Comparison of ENCODE assay signal across 22 cellular contexts in the genomic region with DNA sequence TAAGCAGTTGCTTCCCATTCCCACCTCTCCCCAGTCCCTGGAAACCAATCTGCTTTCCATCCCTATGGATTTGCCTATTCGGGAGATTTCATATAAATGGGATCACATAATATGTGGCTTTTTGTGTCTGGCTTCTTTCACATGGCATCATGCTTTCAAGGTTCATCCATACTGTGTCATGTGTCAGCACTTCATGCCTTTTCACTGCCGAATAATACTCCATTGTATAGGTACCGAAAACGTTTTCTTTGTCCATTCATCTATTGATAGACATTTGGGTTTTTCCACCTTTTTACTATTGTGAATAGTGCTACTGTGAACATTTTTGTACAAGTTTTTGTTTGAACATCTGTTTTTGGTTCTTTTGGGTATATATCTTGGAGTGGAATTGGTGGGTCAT. TPM values are rescaled to one million over a fixed set of nuclear protein-coding genes. Genes with fewer than 3 reads are reported as not detected.
"Had no signal": no experiment of that assay in that cellular context is flagged by ENCODE, and none has a peak within 500 bp of the region (broad histone marks: within the 10 kb centered on the region; RNA-seq: fewer than 3 reads in every experiment).

No MANE protein-coding gene starts in this region.

- H2AFZ ChIP-seq: hepatocyte had no signal

- H3K9me3 ChIP-seq: esophagus muscularis mucosa, gastroesophageal sphincter, heart left ventricle, left lung, lower lobe of right lung, mucosa of descending colon had no signal

- H3K79me2 ChIP-seq: hepatocyte had no signal

- H3K27ac ChIP-seq: coronary artery, dorsolateral prefrontal cortex, foreskin keratinocyte, hepatocyte, left lung, lower lobe of right lung had no signal

- H3K4me3 ChIP-seq: coronary artery, dorsolateral prefrontal cortex, esophagus muscularis mucosa, gastroesophageal sphincter, heart left ventricle, hepatocyte, left lung, lower lobe of right lung, mucosa of descending colon had no signal

- H3K36me3 ChIP-seq: esophagus muscularis mucosa, gastroesophageal sphincter, left lung, lower lobe of right lung had no signal

- H3K4me2 ChIP-seq: hepatocyte had no signal

- ATAC-seq: foreskin keratinocyte, gastroesophageal sphincter, heart left ventricle, left cardiac atrium, left lung, left ventricle myocardium superior, lower lobe of right lung, mucosa of descending colon had no signal

- FAIRE-seq: colon, endothelial cell of umbilical vein, frontal cortex had no signal

- H3K4me1 ChIP-seq: gastroesophageal sphincter, left lung, lower lobe of right lung had no signal

- H3K27me3 ChIP-seq: esophagus muscularis mucosa, gastroesophageal sphincter, heart left ventricle had no signal

- DNase-seq: dermis blood vessel endothelial cell; dorsolateral prefrontal cortex; effector CD4-positive, alpha-beta T cell; effector memory CD4-positive, alpha-beta T cell; foreskin keratinocyte; heart left ventricle; hypothalamus; immature natural killer cell; islet precursor cell; left cardiac atrium; left lung; left ventricle myocardium superior; lower lobe of right lung; mesenchymal stem cell; mucosa of descending colon had no signal

RNA-seq across cellular contexts. Expression of a gene that starts 12.5 kb away (rescaled TPM):
- total RNA-seq: endothelial cell of umbilical vein, foreskin keratinocyte had no signal
- polyA plus RNA-seq: foreskin keratinocyte, immature natural killer cell had no signal
